ENCODE assay signal across 27 cellular contexts in the genomic region with DNA sequence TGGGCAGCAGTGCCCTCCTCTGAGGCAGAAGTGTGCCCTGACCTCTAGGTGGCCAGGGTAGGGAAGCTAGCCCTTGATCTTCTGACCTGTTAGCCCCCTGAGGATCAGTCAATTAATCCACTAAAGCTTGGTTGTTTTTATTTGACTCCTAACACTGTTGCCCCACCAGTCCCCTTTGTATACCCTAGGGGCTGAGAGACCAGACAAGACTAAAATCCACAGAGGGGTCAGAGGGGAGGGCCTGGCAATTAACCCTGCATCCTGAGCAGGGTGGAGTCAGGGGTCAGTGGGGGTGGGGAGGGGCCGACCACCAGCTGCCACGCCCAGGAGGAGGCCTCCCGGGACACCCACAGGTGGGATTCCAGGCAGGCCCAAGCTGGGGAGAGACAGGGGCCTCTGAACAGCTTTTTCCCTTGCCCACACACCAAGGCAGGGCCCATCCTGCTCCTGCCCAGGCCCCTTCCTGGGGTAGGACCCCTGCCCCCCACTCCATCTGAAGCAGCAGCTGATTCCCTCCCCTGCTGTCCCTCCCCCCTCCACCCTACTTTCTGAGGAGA. TPM values are rescaled to one million over a fixed set of nuclear protein-coding genes. Genes with fewer than 3 reads are reported as not detected.
"Had no signal": no experiment of that assay in that cellular context is flagged by ENCODE, and none has a peak within 500 bp of the region (broad histone marks: within the 10 kb centered on the region; RNA-seq: fewer than 3 reads in every experiment).

No MANE protein-coding gene starts in this region.

- H3K9me3 ChIP-seq: body of pancreas, SK-N-SH had no signal

- H3K4me1 Mint-ChIP-seq: activated naive CD4-positive, alpha-beta T cell treated with anti-CD3 and anti-CD28 coated beads, Interleukin-2, amount 50 U/mL, for 24 hours; central memory CD8-positive, alpha-beta T cell had no signal

- H3K36me3 Mint-ChIP-seq: activated naive CD4-positive, alpha-beta T cell treated with anti-CD3 and anti-CD28 coated beads, Interleukin-2, amount 50 U/mL, for 24 hours had no signal

- H3K27ac Mint-ChIP-seq: activated CD8-positive, alpha-beta T cell treated with anti-CD3 and anti-CD28 coated beads, Interleukin-2, amount 10 ng/mL, durations not matched to agents 7 days and 5 days; activated naive CD4-positive, alpha-beta T cell treated with anti-CD3 and anti-CD28 coated beads, Interleukin-2, amount 50 U/mL, for 24 hours had no signal

- H3K9ac ChIP-seq: SK-N-SH had no signal

- DNase-seq: activated CD4-positive, alpha-beta T cell treated with anti-CD3 and anti-CD28 coated beads for 48 hours; activated CD4-positive, alpha-beta T cell treated with anti-CD3 and anti-CD28 coated beads, Interleukin-2, amount 50 U/mL, for 4 hours; activated CD4-positive, CD25-positive, alpha-beta regulatory T cell treated with anti-CD3 and anti-CD28 coated beads, Interleukin-2, amount 50 U/mL, for 72 hours; activated CD8-positive, alpha-beta memory T cell treated with anti-CD3 and anti-CD28 coated beads, Interleukin-2, amount 50 U/mL, for 48 hours; activated CD8-positive, alpha-beta T cell treated with anti-CD3 and anti-CD28 coated beads, Interleukin-2, amount 10 ng/mL, durations not matched to agents 7 days and 5 days; activated effector memory CD4-positive, alpha-beta T cell treated with Interleukin-2 at 50 U/mL for 16 hours; activated naive CD4-positive, alpha-beta T cell; activated T-cell treated with anti-CD3 and anti-CD28 coated beads, Interleukin-2, amount 50 U/mL, for 1 hour; body of pancreas; KG1; NCI-H1092; NCI-H2029 treated with DMSO at 0.1 percent for 48 hours; NCI-H446 treated with DMSO at 0.1 percent for 48 hours; NCI-H774; NK-92 treated with Interleukin-12 subunit alpha and Interleukin-12 subunit beta, amount 100 ng/mL, for 24 hours; OCI-M1; RPMI8226; SK-N-SH; T-helper 1 cell had no signal

- H3K27me3 ChIP-seq: body of pancreas had no signal

- H3K4me3 ChIP-seq: body of pancreas had no signal

- H3K9me3 Mint-ChIP-seq: activated naive CD4-positive, alpha-beta T cell treated with anti-CD3 and anti-CD28 coated beads, Interleukin-2, amount 50 U/mL, for 24 hours; central memory CD8-positive, alpha-beta T cell had no signal

- ATAC-seq: activated CD8-positive, alpha-beta T cell treated with anti-CD3 and anti-CD28 coated beads, Interleukin-2, amount 10 ng/mL, durations not matched to agents 7 days and 5 days; body of pancreas; Panc1; Right ventricle myocardium inferior had no signal

- H3K4me2 ChIP-seq: SK-N-SH had no signal

- H3K4me3 Mint-ChIP-seq: activated CD8-positive, alpha-beta T cell treated with anti-CD3 and anti-CD28 coated beads, Interleukin-2, amount 10 ng/mL, durations not matched to agents 7 days and 5 days; activated naive CD4-positive, alpha-beta T cell treated with anti-CD3 and anti-CD28 coated beads, Interleukin-2, amount 50 U/mL, for 24 hours; central memory CD8-positive, alpha-beta T cell had no signal

RNA-seq across cellular contexts. Expression of a gene that starts 52.1 kb away (rescaled TPM):
- total RNA-seq: activated CD8-positive, alpha-beta T cell treated with anti-CD3 and anti-CD28 coated beads, Interleukin-2, amount 10 ng/mL, durations not matched to agents 7 days and 5 days; aorta; LHCN-M2; M059J; Right ventricle myocardium inferior; T-helper 2 cell treated with Interferon-gamma antibody and Interleukin-4, amounts not matched to agents 100 ng/mL and 5 ng/mL, for 36 hours had no signal
- polyA plus RNA-seq: SK-N-SH had no signal
